15 cellular contexts compared by ENCODE assay signal in genomic region chr5:26568316-26568715, GRCh38.
DNase-seq lines count a peak whose midpoint lies in the region; ATAC-seq, FAIRE-seq and TF ChIP-seq lines count a peak whose summit lies in the region.
"Had no signal": no experiment of that assay in that cellular context is flagged by ENCODE, and none has a peak within 500 bp of the region (broad histone marks: within the 10 kb centered on the region; RNA-seq: fewer than 3 reads in every experiment).

No MANE protein-coding gene starts in this region.

- no peaks in the 10 kb centered on the region for H3K27me3 ChIP-seq in SU-DHL-6 (ENCODE audit: low read length)
- H3K27me3 ChIP-seq in upper lobe of right lung = no peaks in the 10 kb centered on the region
- H3K27me3 ChIP-seq in HAP-1 (ENCODE audit: low read depth) = no peaks in the 10 kb centered on the region
- H3K27me3 ChIP-seq: BLaER1 treated with 17β-estradiol and CSF1 and Interleukin-3, amounts not matched to agents 10 nM and 100 nM had no signal

- peak overlapping the region; percentile 69 for H2AFZ ChIP-seq in SU-DHL-6 (ENCODE audit: low read depth, low read length, severe bottlenecking)

- H3K27ac ChIP-seq in SU-DHL-6 (ENCODE audit: low read depth, low read length) (no peak overlapping the region), kidney (ENCODE audit: low read depth in 2 of 2, low read length in 2 of 2) (no peak overlapping the region), upper lobe of right lung (no peak overlapping the region)
- H3K27ac ChIP-seq: BLaER1 treated with 17β-estradiol and CSF1 and Interleukin-3, amounts not matched to agents 10 nM and 100 nM had no signal

- intact Hi-C loops in kidney (cut with DNase I) (no loop called here), upper lobe of right lung (cut with DNase I) (no loop called here)

- H3K9ac ChIP-seq in SU-DHL-6 (ENCODE audit: low read length) (no peak overlapping the region), kidney (ENCODE audit: low read length in 2 of 2) (no peak overlapping the region)
- H3K9ac ChIP-seq: BLaER1 treated with 17β-estradiol and CSF1 and Interleukin-3, amounts not matched to agents 10 nM and 100 nM had no signal

- no peaks in the 10 kb centered on the region for H3K9me3 ChIP-seq in SU-DHL-6 (ENCODE audit: insufficient read depth, low read length)
- no peaks in the 10 kb centered on the region for H3K9me3 ChIP-seq in kidney (ENCODE audit: control insufficient read depth in 1 of 2, low read length in 2 of 2)
- no peaks in the 10 kb centered on the region for H3K9me3 ChIP-seq in upper lobe of right lung
- no peaks in the 10 kb centered on the region for H3K9me3 ChIP-seq in HAP-1

- H3K4me2 ChIP-seq in SU-DHL-6 (ENCODE audit: low read depth, low read length, poor library complexity, severe bottlenecking) = no peak overlapping the region
- H3K4me2 ChIP-seq: BLaER1 treated with 17β-estradiol and CSF1 and Interleukin-3, amounts not matched to agents 10 nM and 100 nM had no signal

- in situ Hi-C loops in HAP-1 (cut with MboI; ENCODE audit: low sequenced_read_pairs) = no loop called here

- TF ChIP-seq CTCF in SU-DHL-6 (IDR thresholded peaks at IDR 0.05; ENCODE audit: insufficient read depth, low read length, poor library complexity, severe bottlenecking) (no peak), kidney (IDR thresholded peaks at IDR 0.05; ENCODE audit: borderline replicate concordance, extremely low read depth, insufficient read depth) (no peak), upper lobe of right lung (IDR thresholded peaks at IDR 0.05) (no peak)

- DNase-seq in HTR-8/SVneo (ENCODE audit: insufficient read length, low spot score) (no peak), kidney (peak; percentile 47), upper lobe of right lung (peak; percentile 55), HAP-1 (ENCODE audit: low spot score in 2 of 2) (no peak), islet precursor cell (no peak)
- DNase-seq: Calu3; CD8-positive, alpha-beta T cell; DMS79 treated with DMSO at 0.1 percent for 48 hours; GF-D8; GOT3; HCEC 1CT had no signal

- H3K9me2 ChIP-seq in SU-DHL-6 (replicated peaks; ENCODE audit: insufficient read depth, low read length) = no peaks in the 10 kb centered on the region

- no peaks in the 10 kb centered on the region for H4K20me1 ChIP-seq in SU-DHL-6 (ENCODE audit: low read depth, low read length)
- H4K20me1 ChIP-seq: BLaER1 treated with 17β-estradiol and CSF1 and Interleukin-3, amounts not matched to agents 10 nM and 100 nM had no signal

- ATAC-seq in upper lobe of right lung = no peak
- ATAC-seq in HG03175 (IDR thresholded peaks at IDR 0.05; ENCODE audit: unreplicated experiment) = no peak
- ATAC-seq: CD8-positive, alpha-beta T cell; HepG2 had no signal

- H3F3A ChIP-seq in SU-DHL-6 (ENCODE audit: insufficient read depth) = no peaks in the 10 kb centered on the region

- no peaks in the 10 kb centered on the region for H3K4me1 ChIP-seq in kidney (ENCODE audit: control insufficient read depth in 1 of 2, insufficient read depth in 1 of 2, low read depth in 1 of 2, low read length in 2 of 2)
- no peaks in the 10 kb centered on the region for H3K4me1 ChIP-seq in upper lobe of right lung
- H3K4me1 ChIP-seq in HAP-1 = no peaks in the 10 kb centered on the region

- FAIRE-seq in HTR-8/SVneo (lab: Jason Lieb, UNC) (peak; percentile 83), kidney (lab: Jason Lieb, UNC) (no peak)
- FAIRE-seq: HepG2 had no signal

- H3K36me3 ChIP-seq in SU-DHL-6 (ENCODE audit: low read length) = no peaks in the 10 kb centered on the region
- H3K36me3 ChIP-seq in kidney (ENCODE audit: control insufficient read depth in 1 of 2, insufficient read depth in 2 of 2, low read length in 2 of 2) = no peaks in the 10 kb centered on the region
- H3K36me3 ChIP-seq in upper lobe of right lung = no peaks in the 10 kb centered on the region
- no peaks in the 10 kb centered on the region for H3K36me3 ChIP-seq in HAP-1 (replicated peaks)
- H3K36me3 ChIP-seq: BLaER1 treated with 17β-estradiol and CSF1 and Interleukin-3, amounts not matched to agents 10 nM and 100 nM had no signal

- no peak overlapping the region for H3K4me3 ChIP-seq in SU-DHL-6 (ENCODE audit: insufficient read depth, low read length, poor library complexity, severe bottlenecking)
- no peak overlapping the region for H3K4me3 ChIP-seq in kidney (ENCODE audit: low read length in 2 of 2)
- no peak overlapping the region for H3K4me3 ChIP-seq in upper lobe of right lung
- H3K4me3 ChIP-seq in HAP-1 = no peak overlapping the region
- H3K4me3 ChIP-seq: BLaER1 treated with 17β-estradiol and CSF1 and Interleukin-3, amounts not matched to agents 10 nM and 100 nM had no signal

- H3K79me2 ChIP-seq in SU-DHL-6 (ENCODE audit: insufficient read depth, low read length) = no peaks in the 10 kb centered on the region

Comparison
In these comparisons a context has a peak if more than half of its experiments do, and no peak if none do; other contexts are left out.
1. DNase-seq: peak in kidney (single experiment) and upper lobe of right lung (single experiment); none in HTR-8/SVneo (single experiment), HAP-1 (0 of 2) and islet precursor cell (single experiment).